In the genomic region with DNA sequence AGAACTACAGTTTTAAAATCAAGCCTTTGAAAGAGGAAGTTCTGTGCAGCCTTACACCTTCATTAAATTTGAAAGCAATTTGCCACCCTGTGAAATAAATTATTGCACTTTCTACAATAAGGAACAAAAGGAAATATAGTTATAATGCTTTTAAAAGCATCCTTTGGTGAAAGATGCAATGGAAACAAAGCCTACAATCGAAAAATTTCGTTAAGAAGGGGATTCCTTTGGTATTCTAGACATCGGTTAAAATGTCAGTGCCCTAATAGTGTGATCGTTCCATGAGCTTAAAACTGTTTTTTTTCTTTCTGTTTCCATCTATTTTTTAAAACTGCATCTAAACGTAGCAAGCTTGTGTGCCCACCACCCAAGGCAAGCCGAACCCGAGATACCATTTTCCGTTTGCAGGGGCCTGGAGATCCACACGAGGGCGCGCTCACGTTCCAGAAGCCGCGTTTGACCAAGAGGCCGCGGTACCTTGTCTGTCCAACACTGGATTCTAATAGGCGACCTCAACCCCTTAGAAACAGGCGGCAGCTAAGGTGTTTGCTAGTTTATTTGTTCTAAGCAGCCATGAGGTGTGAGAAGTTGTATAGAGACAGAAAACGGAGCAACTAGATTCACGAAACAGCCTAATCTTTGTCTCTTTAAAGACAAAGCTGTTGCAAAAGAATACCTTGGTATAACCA, we compare ENCODE assay signal across 1 cellular context.
A peak's percentile ranks its signal among the peaks of the same experiment; 100 is the strongest.
TF ChIP-seq lines count a peak whose summit lies in the region.

No MANE protein-coding gene starts in this region.

TF ChIP-seq in K562, 482 proteins besides CTCF, POLR2A, EP300 and RAD21 (continued from another document):
- TF ChIP-seq, protein P1, sequence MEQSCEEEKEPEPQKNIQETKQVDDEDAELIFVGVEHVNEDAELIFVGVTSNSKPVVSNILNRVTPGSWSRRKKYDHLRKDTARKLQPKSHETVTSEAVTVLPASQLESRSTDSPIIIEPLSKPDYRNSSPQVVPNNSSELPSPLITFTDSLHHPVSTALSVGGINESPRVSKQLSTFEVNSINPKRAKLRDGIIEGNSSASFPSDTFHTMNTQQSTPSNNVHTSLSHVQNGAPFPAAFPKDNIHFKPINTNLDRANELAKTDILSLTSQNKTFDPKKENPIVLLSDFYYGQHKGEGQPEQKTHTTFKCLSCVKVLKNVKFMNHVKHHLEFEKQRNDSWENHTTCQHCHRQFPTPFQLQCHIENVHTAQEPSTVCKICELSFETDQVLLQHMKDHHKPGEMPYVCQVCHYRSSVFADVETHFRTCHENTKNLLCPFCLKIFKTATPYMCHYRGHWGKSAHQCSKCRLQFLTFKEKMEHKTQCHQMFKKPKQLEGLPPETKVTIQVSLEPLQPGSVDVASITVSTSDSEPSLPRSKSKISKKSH (CRISPR knock-in tag; IDR thresholded peaks at IDR 0.05), result no peak
- no peak for TF ChIP-seq BCL6 (CRISPR knock-in tag; IDR thresholded peaks at IDR 0.05)
- no peak for TF ChIP-seq CREM (IDR thresholded peaks at IDR 0.05; ENCODE audit: low read depth)
- TF ChIP-seq, protein P2, sequence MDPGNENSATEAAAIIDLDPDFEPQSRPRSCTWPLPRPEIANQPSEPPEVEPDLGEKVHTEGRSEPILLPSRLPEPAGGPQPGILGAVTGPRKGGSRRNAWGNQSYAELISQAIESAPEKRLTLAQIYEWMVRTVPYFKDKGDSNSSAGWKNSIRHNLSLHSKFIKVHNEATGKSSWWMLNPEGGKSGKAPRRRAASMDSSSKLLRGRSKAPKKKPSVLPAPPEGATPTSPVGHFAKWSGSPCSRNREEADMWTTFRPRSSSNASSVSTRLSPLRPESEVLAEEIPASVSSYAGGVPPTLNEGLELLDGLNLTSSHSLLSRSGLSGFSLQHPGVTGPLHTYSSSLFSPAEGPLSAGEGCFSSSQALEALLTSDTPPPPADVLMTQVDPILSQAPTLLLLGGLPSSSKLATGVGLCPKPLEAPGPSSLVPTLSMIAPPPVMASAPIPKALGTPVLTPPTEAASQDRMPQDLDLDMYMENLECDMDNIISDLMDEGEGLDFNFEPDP (CRISPR knock-in tag; IDR thresholded peaks at IDR 0.05), result no peak
- TF ChIP-seq MXI1 (IDR thresholded peaks at IDR 0.05; ENCODE audit: low read depth, low read length), result no peak
- no peak for TF ChIP-seq NRF1 (conservative IDR thresholded peaks at IDR 0.05 in 1 of 2, IDR thresholded peaks at IDR 0.05 in 1 of 2)
- no peak for TF ChIP-seq POLR2AphosphoS5 (IDR thresholded peaks at IDR 0.05; ENCODE audit: control insufficient read depth, insufficient read depth, low read depth, low read length)
- TF ChIP-seq, protein P3, sequence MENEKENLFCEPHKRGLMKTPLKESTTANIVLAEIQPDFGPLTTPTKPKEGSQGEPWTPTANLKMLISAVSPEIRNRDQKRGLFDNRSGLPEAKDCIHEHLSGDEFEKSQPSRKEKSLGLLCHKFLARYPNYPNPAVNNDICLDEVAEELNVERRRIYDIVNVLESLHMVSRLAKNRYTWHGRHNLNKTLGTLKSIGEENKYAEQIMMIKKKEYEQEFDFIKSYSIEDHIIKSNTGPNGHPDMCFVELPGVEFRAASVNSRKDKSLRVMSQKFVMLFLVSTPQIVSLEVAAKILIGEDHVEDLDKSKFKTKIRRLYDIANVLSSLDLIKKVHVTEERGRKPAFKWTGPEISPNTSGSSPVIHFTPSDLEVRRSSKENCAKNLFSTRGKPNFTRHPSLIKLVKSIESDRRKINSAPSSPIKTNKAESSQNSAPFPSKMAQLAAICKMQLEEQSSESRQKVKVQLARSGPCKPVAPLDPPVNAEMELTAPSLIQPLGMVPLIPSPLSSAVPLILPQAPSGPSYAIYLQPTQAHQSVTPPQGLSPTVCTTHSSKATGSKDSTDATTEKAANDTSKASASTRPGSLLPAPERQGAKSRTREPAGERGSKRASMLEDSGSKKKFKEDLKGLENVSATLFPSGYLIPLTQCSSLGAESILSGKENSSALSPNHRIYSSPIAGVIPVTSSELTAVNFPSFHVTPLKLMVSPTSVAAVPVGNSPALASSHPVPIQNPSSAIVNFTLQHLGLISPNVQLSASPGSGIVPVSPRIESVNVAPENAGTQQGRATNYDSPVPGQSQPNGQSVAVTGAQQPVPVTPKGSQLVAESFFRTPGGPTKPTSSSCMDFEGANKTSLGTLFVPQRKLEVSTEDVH (IDR thresholded peaks at IDR 0.05; ENCODE audit: low read depth, partially characterized antibody), result no peak
- no peak for TF ChIP-seq GABPB2 (CRISPR knock-in tag; conservative IDR thresholded peaks at IDR 0.05)
- TF ChIP-seq, protein P4, sequence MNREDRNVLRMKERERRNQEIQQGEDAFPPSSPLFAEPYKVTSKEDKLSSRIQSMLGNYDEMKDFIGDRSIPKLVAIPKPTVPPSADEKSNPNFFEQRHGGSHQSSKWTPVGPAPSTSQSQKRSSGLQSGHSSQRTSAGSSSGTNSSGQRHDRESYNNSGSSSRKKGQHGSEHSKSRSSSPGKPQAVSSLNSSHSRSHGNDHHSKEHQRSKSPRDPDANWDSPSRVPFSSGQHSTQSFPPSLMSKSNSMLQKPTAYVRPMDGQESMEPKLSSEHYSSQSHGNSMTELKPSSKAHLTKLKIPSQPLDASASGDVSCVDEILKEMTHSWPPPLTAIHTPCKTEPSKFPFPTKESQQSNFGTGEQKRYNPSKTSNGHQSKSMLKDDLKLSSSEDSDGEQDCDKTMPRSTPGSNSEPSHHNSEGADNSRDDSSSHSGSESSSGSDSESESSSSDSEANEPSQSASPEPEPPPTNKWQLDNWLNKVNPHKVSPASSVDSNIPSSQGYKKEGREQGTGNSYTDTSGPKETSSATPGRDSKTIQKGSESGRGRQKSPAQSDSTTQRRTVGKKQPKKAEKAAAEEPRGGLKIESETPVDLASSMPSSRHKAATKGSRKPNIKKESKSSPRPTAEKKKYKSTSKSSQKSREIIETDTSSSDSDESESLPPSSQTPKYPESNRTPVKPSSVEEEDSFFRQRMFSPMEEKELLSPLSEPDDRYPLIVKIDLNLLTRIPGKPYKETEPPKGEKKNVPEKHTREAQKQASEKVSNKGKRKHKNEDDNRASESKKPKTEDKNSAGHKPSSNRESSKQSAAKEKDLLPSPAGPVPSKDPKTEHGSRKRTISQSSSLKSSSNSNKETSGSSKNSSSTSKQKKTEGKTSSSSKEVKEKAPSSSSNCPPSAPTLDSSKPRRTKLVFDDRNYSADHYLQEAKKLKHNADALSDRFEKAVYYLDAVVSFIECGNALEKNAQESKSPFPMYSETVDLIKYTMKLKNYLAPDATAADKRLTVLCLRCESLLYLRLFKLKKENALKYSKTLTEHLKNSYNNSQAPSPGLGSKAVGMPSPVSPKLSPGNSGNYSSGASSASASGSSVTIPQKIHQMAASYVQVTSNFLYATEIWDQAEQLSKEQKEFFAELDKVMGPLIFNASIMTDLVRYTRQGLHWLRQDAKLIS (CRISPR knock-in tag; IDR thresholded peaks at IDR 0.05), result no peak
- peak; percentile 34 for TF ChIP-seq ZFP36 (IDR thresholded peaks at IDR 0.05; ENCODE audit: low read depth, low read length, partially characterized antibody)
- no peak for TF ChIP-seq POU5F1 (IDR thresholded peaks at IDR 0.05; ENCODE audit: borderline replicate concordance, low read depth, low read length, partially characterized antibody)
